ENCODE assay signal across 21 cellular contexts in genomic region chr7:28128608-28129007, GRCh38. TPM values are rescaled to one million over a fixed set of nuclear protein-coding genes. Genes with fewer than 3 reads are reported as not detected.
DNase-seq lines count a peak whose midpoint lies in the region; ATAC-seq, FAIRE-seq and TF ChIP-seq lines count a peak whose summit lies in the region.
"Had no signal": no experiment of that assay in that cellular context is flagged by ENCODE, and none has a peak within 500 bp of the region (broad histone marks: within the 10 kb centered on the region; RNA-seq: fewer than 3 reads in every experiment).

No MANE protein-coding gene starts in this region.

- peak; percentile 43 for FAIRE-seq in keratinocyte (lab: Jason Lieb, UNC)
- FAIRE-seq: GM12878 had no signal

- in situ Hi-C loops in brain microvascular endothelial cell (cut with HindIII; ENCODE audit: low pct_ligation_motif_present, low sequenced_read_pairs) = no loop called here

- no peak overlapping the region for H3K4me3 Mint-ChIP-seq in stimulated activated memory B cell treated with anti-CD40 and anti-IgM and Interleukin-4, amounts not matched to agents 10 μg/mL and 1 μg/mL and 100 μg/mL, for 72 hours
- no peak overlapping the region for H3K4me3 Mint-ChIP-seq in WTC11
- no peak overlapping the region for H3K4me3 Mint-ChIP-seq in T-helper 2 cell treated with Interferon-gamma antibody and Interleukin-4, amounts not matched to agents 5 μg/mL and 100 μg/mL, for 36 hours

- ATAC-seq in stimulated activated memory B cell treated with anti-CD40 and anti-IgM and Interleukin-4, amounts not matched to agents 10 μg/mL and 1 μg/mL and 100 μg/mL, for 72 hours = no peak
- ATAC-seq in WTC11 = no peak
- ATAC-seq: GM12878, Panc1 had no signal

- no peak overlapping the region for H3K9ac ChIP-seq in keratinocyte (ENCODE audit: control insufficient read depth, extremely low read depth, insufficient read depth, low read length)

- H2AFZ ChIP-seq in keratinocyte (ENCODE audit: control insufficient read depth, low read length) = no peak overlapping the region

- no peaks in the 10 kb centered on the region for H3K27me3 Mint-ChIP-seq in stimulated activated memory B cell treated with anti-CD40 and anti-IgM and Interleukin-4, amounts not matched to agents 10 μg/mL and 1 μg/mL and 100 μg/mL, for 72 hours
- H3K27me3 Mint-ChIP-seq in WTC11 (ENCODE audit: low read depth) = peaks cover 51% of the 10 kb centered on the region
- peaks cover 3% of the 10 kb centered on the region for H3K27me3 Mint-ChIP-seq in T-helper 2 cell treated with Interferon-gamma antibody and Interleukin-4, amounts not matched to agents 5 μg/mL and 100 μg/mL, for 36 hours (ENCODE audit: low read depth)

- TF ChIP-seq CTCF in brain microvascular endothelial cell (IDR thresholded peaks at IDR 0.05; ENCODE audit: low read depth, low read length, missing control alignments) (no peak), keratinocyte (optimal IDR thresholded peaks at IDR 0.05 in 1 of 3, IDR thresholded peaks at IDR 0.05 in 1 of 3, conservative IDR thresholded peaks at IDR 0.05 in 1 of 3; ENCODE audit: extremely low read depth in 1 of 3, insufficient read depth in 2 of 3, low read length in 3 of 3) (no peak), WTC11 (IDR thresholded peaks at IDR 0.05) (no peak)

- no peaks in the 10 kb centered on the region for H3K79me2 ChIP-seq in keratinocyte (ENCODE audit: control insufficient read depth, insufficient read depth, low read length)

- no peaks in the 10 kb centered on the region for H3K27me3 ChIP-seq in brain microvascular endothelial cell (replicated peaks)
- no peaks in the 10 kb centered on the region for H3K27me3 ChIP-seq in keratinocyte (ENCODE audit: control insufficient read depth, extremely low read depth, insufficient read depth, low read length)
- H3K27me3 ChIP-seq: esophagus squamous epithelium had no signal

- POLR2A ChIA-PET in WTC11 (lab: Charles Lee) = no interaction called here

- peaks cover 13% of the 10 kb centered on the region for H3K36me3 Mint-ChIP-seq in stimulated activated memory B cell treated with anti-CD40 and anti-IgM and Interleukin-4, amounts not matched to agents 10 μg/mL and 1 μg/mL and 100 μg/mL, for 72 hours
- peaks cover 9% of the 10 kb centered on the region for H3K36me3 Mint-ChIP-seq in WTC11
- H3K36me3 Mint-ChIP-seq in T-helper 2 cell treated with Interferon-gamma antibody and Interleukin-4, amounts not matched to agents 5 μg/mL and 100 μg/mL, for 36 hours (ENCODE audit: low read depth) = no peaks in the 10 kb centered on the region

- no peaks in the 10 kb centered on the region for H3K4me1 ChIP-seq in keratinocyte (ENCODE audit: control insufficient read depth, extremely low read depth, insufficient read depth, low read length)
- H3K4me1 ChIP-seq: prostate gland had no signal

- dilution Hi-C loops in keratinocyte (cut with MboI; ENCODE audit: extremely low pct_ligation_motif_present, low sequenced_read_pairs) = no loop called here

- CTCF ChIA-PET in WTC11 (lab: Charles Lee) = interaction anchor here (0.8 kb wide), 1 partner anchor 16 kb away, joined by 3 read pairs; no protein-coding TSS in a partner anchor

- H3K9me1 ChIP-seq in keratinocyte (ENCODE audit: control insufficient read depth, extremely low read depth, insufficient read depth, low read length) = peaks cover 3% of the 10 kb centered on the region

- DNase-seq in HCEC 1CT (peak; percentile 40), brain microvascular endothelial cell (peak; percentile 57), keratinocyte (ENCODE audit: low read depth, low spot score) (no peak), WTC11 (ENCODE audit: low spot score) (no peak), DMS153 (lab: John Stamatoyannopoulos, UW) (no peak)
- no peak for DNase-seq in stimulated activated CD4-positive, alpha-beta T cell treated with anti-CD3 and anti-CD28 coated beads, Interleukin-12 subunit alpha, Interleukin-12 subunit beta, amount 100 ng/mL, for 4 hours
- DNase-seq in T-helper 2 cell treated with Interferon-gamma antibody and Interleukin-4, amounts not matched to agents 5 μg/mL and 100 μg/mL, for 36 hours (ENCODE audit: low spot score) = no peak
- DNase-seq: activated effector memory CD4-positive, alpha-beta T cell treated with anti-CD3 and anti-CD28 coated beads, Interleukin-2, amount 50 U/mL, for 16 hours; anterior cingulate cortex; esophagus squamous epithelium; hypothalamus; left ventricle myocardium inferior; NCI-H1048; NCI-H2107; NCI-H774 had no signal

- H4K20me1 ChIP-seq in keratinocyte (ENCODE audit: control insufficient read depth, extremely low read depth, insufficient read depth, low read length) = no peaks in the 10 kb centered on the region

- no peaks in the 10 kb centered on the region for H3K9me3 ChIP-seq in keratinocyte (ENCODE audit: control insufficient read depth, low read depth, low read length)
- H3K9me3 ChIP-seq: esophagus squamous epithelium, left ventricle myocardium inferior, prostate gland, thoracic aorta had no signal

- no peaks in the 10 kb centered on the region for H3K9me3 Mint-ChIP-seq in stimulated activated memory B cell treated with anti-CD40 and anti-IgM and Interleukin-4, amounts not matched to agents 10 μg/mL and 1 μg/mL and 100 μg/mL, for 72 hours
- 0 out of 2 replicates have a peak, but pooled peaks cover 6% of the 10 kb centered on the region for H3K9me3 Mint-ChIP-seq in WTC11
- no peaks in the 10 kb centered on the region for H3K9me3 Mint-ChIP-seq in T-helper 2 cell treated with Interferon-gamma antibody and Interleukin-4, amounts not matched to agents 5 μg/mL and 100 μg/mL, for 36 hours

- H3K36me3 ChIP-seq in brain microvascular endothelial cell (replicated peaks) (no peaks in the 10 kb centered on the region), keratinocyte (ENCODE audit: control insufficient read depth in 2 of 2, extremely low read depth in 1 of 2, insufficient read depth in 2 of 2, low read length in 2 of 2) (no peaks in the 10 kb centered on the region)
- H3K36me3 ChIP-seq: esophagus squamous epithelium, left ventricle myocardium inferior, prostate gland, thoracic aorta had no signal

- H3K27ac Mint-ChIP-seq in stimulated activated memory B cell treated with anti-CD40 and anti-IgM and Interleukin-4, amounts not matched to agents 10 μg/mL and 1 μg/mL and 100 μg/mL, for 72 hours = peak overlapping the region; percentile 17
- no peak overlapping the region for H3K27ac Mint-ChIP-seq in WTC11
- H3K27ac Mint-ChIP-seq in T-helper 2 cell treated with Interferon-gamma antibody and Interleukin-4, amounts not matched to agents 5 μg/mL and 100 μg/mL, for 36 hours = no peak overlapping the region

- H3K4me2 ChIP-seq in keratinocyte (ENCODE audit: control insufficient read depth, extremely low read depth, insufficient read depth, low read depth, low read length) = no peak overlapping the region

- H3K27ac ChIP-seq in brain microvascular endothelial cell (peak overlapping the region; percentile 35), keratinocyte (ENCODE audit: control insufficient read depth, insufficient read depth, low read length) (no peak overlapping the region)
- H3K27ac ChIP-seq: left ventricle myocardium inferior, prostate gland, thoracic aorta, VCaP had no signal

- peaks cover 80% of the 10 kb centered on the region for H3K4me1 Mint-ChIP-seq in stimulated activated memory B cell treated with anti-CD40 and anti-IgM and Interleukin-4, amounts not matched to agents 10 μg/mL and 1 μg/mL and 100 μg/mL, for 72 hours
- peaks cover 52% of the 10 kb centered on the region for H3K4me1 Mint-ChIP-seq in WTC11
- peaks cover 2% of the 10 kb centered on the region for H3K4me1 Mint-ChIP-seq in T-helper 2 cell treated with Interferon-gamma antibody and Interleukin-4, amounts not matched to agents 5 μg/mL and 100 μg/mL, for 36 hours (ENCODE audit: low read depth)

- H3K4me3 ChIP-seq in brain microvascular endothelial cell (ENCODE audit: low read depth, low read length) = no peak overlapping the region
- no peak overlapping the region for H3K4me3 ChIP-seq in keratinocyte (ENCODE audit: control insufficient read depth in 2 of 3, extremely low read depth in 1 of 3, insufficient read depth in 2 of 3, low read depth in 1 of 3, low read length in 3 of 3)
- H3K4me3 ChIP-seq: esophagus squamous epithelium, GM12878, left ventricle myocardium inferior, prostate gland, thoracic aorta had no signal

TF ChIP-seq in WTC11, 78 proteins besides CTCF, POLR2A, EP300 and RAD21 (continues in another document):
- TF ChIP-seq FOXK1 (CRISPR knock-in tag; IDR thresholded peaks at IDR 0.05) (no peak), STAT6 (CRISPR knock-in tag; conservative IDR thresholded peaks at IDR 0.05; ENCODE audit: low read depth) (no peak), NFATC4 (CRISPR knock-in tag; IDR thresholded peaks at IDR 0.05) (no peak), NR2C2 (CRISPR knock-in tag; IDR thresholded peaks at IDR 0.05) (no peak), HMGA2 (CRISPR knock-in tag; IDR thresholded peaks at IDR 0.05) (no peak)

RNA-seq across cellular contexts. Expression of gene JAZF1, which starts 52.0 kb away (rescaled TPM):
- polyA plus RNA-seq in keratinocyte = 1.3 to 2.5 TPM (median 1.7 TPM) in 3 replicates
- 1.6 TPM for polyA plus RNA-seq in keratinocyte (2011; ENCODE audit: low read depth)
- 2.2 and 2.7 TPM in 2 replicates for polyA plus RNA-seq in keratinocyte (2011; cell fraction: cytosol; rRNA removed)
- polyA plus RNA-seq in keratinocyte (2011; cell fraction: nucleus; rRNA removed) = 2.4 and 2.6 TPM in 2 replicates
- polyA plus RNA-seq in keratinocyte (2012; ENCODE audit: low replicate concordance) = 2.4 and 4.7 TPM in 2 replicates
- polyA minus RNA-seq in keratinocyte = 0.76 to 18.5 TPM (median 1.9 TPM) in 3 replicates
- 2.5 TPM for polyA minus RNA-seq in keratinocyte (2011; cell fraction: cytosol; rRNA and poly(A)+ RNA removed)
- 1.2 and 4.7 TPM in 2 replicates for polyA minus RNA-seq in keratinocyte (2011; cell fraction: nucleus; rRNA and poly(A)+ RNA removed)
- total RNA-seq in WTC11 (2021) = 11.9 to 19.0 TPM (median 17.0 TPM) in 3 replicates

Comparison
In these comparisons a context has a peak if more than half of its experiments do, and no peak if none do; other contexts are left out.
1. DNase-seq: peak in HCEC 1CT (single experiment) and brain microvascular endothelial cell (single experiment); none in keratinocyte (single experiment), WTC11 (single experiment), DMS153 (single experiment), stimulated activated CD4-positive, alpha-beta T cell treated with anti-CD3 and anti-CD28 coated beads, Interleukin-12 subunit alpha, Interleukin-12 subunit beta, amount 100 ng/mL, for 4 hours (single experiment) and T-helper 2 cell treated with Interferon-gamma antibody and Interleukin-4, amounts not matched to agents 5 μg/mL and 100 μg/mL, for 36 hours (single experiment).